ENCODE assay signal across 8 cellular contexts in the genomic region with DNA sequence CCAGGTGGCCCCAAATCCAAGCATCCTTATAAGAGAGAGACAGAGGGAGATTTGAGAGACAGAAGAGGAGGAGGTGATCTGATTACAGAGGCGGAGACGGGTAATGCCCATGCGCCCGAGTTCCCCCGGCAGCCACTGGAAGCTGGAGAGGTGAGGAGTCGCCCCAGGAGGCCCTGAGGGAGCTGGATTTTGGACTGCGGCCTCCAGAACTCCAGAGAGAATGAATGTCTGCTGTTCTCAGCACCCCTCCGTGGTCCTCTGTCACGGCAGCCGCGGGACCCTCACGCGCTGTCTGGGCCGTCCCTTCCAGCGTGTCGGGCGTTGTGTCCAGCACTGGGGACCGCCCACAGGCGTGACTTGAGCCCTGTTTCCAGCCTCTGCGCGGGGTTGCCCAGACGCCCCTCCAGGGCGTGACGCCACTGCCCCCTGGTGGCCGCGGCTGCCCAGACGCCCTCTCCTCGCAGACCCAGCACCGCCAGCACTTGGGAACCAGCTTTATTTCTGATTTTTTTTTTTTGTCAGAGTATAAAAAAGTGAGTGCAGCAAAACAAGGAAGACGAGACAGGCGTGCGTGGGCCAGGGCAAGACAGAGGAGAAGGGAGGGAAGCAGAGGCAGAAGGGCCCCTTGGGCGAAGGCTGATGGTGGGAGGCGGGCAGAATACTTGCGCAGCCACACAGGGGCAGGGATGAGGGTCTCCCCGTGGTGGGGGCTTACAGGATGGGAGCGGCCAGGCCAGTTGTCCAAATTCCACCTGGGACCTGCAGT. TPM values are rescaled to one million over a fixed set of nuclear protein-coding genes. Genes with fewer than 3 reads are reported as not detected.
DNase-seq lines count a peak whose midpoint lies in the region; ATAC-seq and TF ChIP-seq lines count a peak whose summit lies in the region.

No MANE protein-coding gene starts in this region.

- intact Hi-C loops in right cardiac atrium (cut with DNase I) = loop anchor here (2.0 to 10.0 kb wide), 8 partner anchors 69 to 439 kb away; a partner anchor contains a TSS

- in situ Hi-C loops in astrocyte of the cerebellum (cut with HindIII; ENCODE audit: low sequenced_read_pairs) = no loop called here

- DNase-seq in A172 (ENCODE audit: low spot score) (peak; percentile 80), NCI-H1417 treated with DMSO at 0.1 percent for 48 hours (lab: John Stamatoyannopoulos, UW) (peak; percentile 57), T-helper 22 cell (ENCODE audit: low read depth) (peak; percentile 50), astrocyte of the cerebellum (ENCODE audit: low read depth) (no peak), right cardiac atrium (peak; percentile 92 to 96 (median 96)), pulmonary artery endothelial cell (ENCODE audit: low read depth, low spot score) (peak; percentile 47), cortex of kidney (lab: John Stamatoyannopoulos, UW) (no peak)

- peak; percentile 97 for TF ChIP-seq CTCF in astrocyte of the cerebellum (IDR thresholded peaks at IDR 0.05; ENCODE audit: low read depth, low read length, missing control alignments)

- no peaks in the 10 kb centered on the region for H3K27me3 ChIP-seq in right cardiac atrium (ENCODE audit: control insufficient read depth, insufficient read depth)

- H3K4me3 ChIP-seq in astrocyte of the cerebellum (ENCODE audit: low read depth, low read length) = peak overlapping the region; percentile 38
- peak overlapping the region; percentile 47 for H3K4me3 ChIP-seq in right cardiac atrium (ENCODE audit: low read length)

- peak overlapping the region; percentile 30 for H3K27ac ChIP-seq in right cardiac atrium (ENCODE audit: low read length)

- peak; percentile 47 for ATAC-seq in GM18498 (IDR thresholded peaks at IDR 0.05; ENCODE audit: unreplicated experiment)
- peak; percentile 82 to 86 for ATAC-seq in right cardiac atrium

- WGBS in right cardiac atrium = 10% methylated on average over 37 of the region's 37 CpGs

- H3K9me3 ChIP-seq in right cardiac atrium (ENCODE audit: control insufficient read depth, low read length) = no peaks in the 10 kb centered on the region

- H3K4me1 ChIP-seq in right cardiac atrium (ENCODE audit: control insufficient read depth, insufficient read depth, low read length) = peaks cover 5% of the 10 kb centered on the region

RNA-seq across cellular contexts. Expression of a gene that starts 4.1 kb away (rescaled TPM):
- total RNA-seq in A172 (2014; rRNA removed; shearing (Covaris generic)) = 16.8 and 17.0 TPM in 2 replicates
- total RNA-seq in right cardiac atrium (10 to 100 TPM; 12.3 to 16.1 (median 13.6) TPM), pulmonary artery endothelial cell (11.7 and 13.1 TPM in 2 replicates)
- polyA plus RNA-seq in right cardiac atrium = 9.8 TPM

RNA-seq across cellular contexts. Expression of a gene that starts 5.6 kb away (rescaled TPM):
- 0.77 TPM in 1 of 2 replicates, not detected in the other for total RNA-seq in A172 (2014; rRNA removed; shearing (Covaris generic))
- total RNA-seq in right cardiac atrium (1 to 10 TPM; 3.3 to 4.9 (median 3.8) TPM), pulmonary artery endothelial cell (1.5 and 2.5 TPM in 2 replicates)
- 4.8 TPM for polyA plus RNA-seq in right cardiac atrium

RNA-seq across cellular contexts. Expression of a gene that starts 7.1 kb away (rescaled TPM):
- total RNA-seq in A172 (2014; rRNA removed; shearing (Covaris generic)) = 74.2 and 74.7 TPM in 2 replicates
- total RNA-seq in right cardiac atrium (10 to 100 TPM; 42.5 to 44.7 (median 43.5) TPM), pulmonary artery endothelial cell (71.7 and 83.0 TPM in 2 replicates)
- 29.6 TPM for polyA plus RNA-seq in right cardiac atrium

RNA-seq across cellular contexts. Expression of a gene that starts 17.6 kb away (rescaled TPM):
- 27.2 and 27.6 TPM in 2 replicates for total RNA-seq in A172 (2014; rRNA removed; shearing (Covaris generic))
- 10 to 100 TPM; 35.5 to 47.0 (median 44.0) TPM for total RNA-seq in right cardiac atrium
- 36.5 TPM for polyA plus RNA-seq in right cardiac atrium
- total RNA-seq in pulmonary artery endothelial cell = 28.9 and 30.4 TPM in 2 replicates

Comparison
In these comparisons a context has a peak if more than half of its experiments do, and no peak if none do; other contexts are left out.
1. DNase-seq: peak in A172 (single experiment), NCI-H1417 treated with DMSO at 0.1 percent for 48 hours (single experiment), T-helper 22 cell (single experiment), right cardiac atrium (3 of 3) and pulmonary artery endothelial cell (single experiment); none in astrocyte of the cerebellum (single experiment) and cortex of kidney (single experiment).